ENCODE assay signal across 8 cellular contexts in genomic region chr6:30491291-30491953, GRCh38. TPM values are rescaled to one million over a fixed set of nuclear protein-coding genes. Genes with fewer than 3 reads are reported as not detected.
DNase-seq lines count a peak whose midpoint lies in the region; ATAC-seq and TF ChIP-seq lines count a peak whose summit lies in the region.
"Not testable (repeated sequence)": the region's sequence is repeated elsewhere in the genome, so short reads cannot be mapped to it uniquely, and the experiment has no call there.

No MANE protein-coding gene starts in this region.

- not testable (repeated sequence) for H3K9me3 ChIP-seq in BLaER1 treated with 17β-estradiol and CSF1 and Interleukin-3, amounts not matched to agents 10 nM and 100 nM (replicated peaks in 1 of 11); Loucy (ENCODE audit: insufficient read depth, low read depth, low read length); thoracic aorta

- not testable (repeated sequence) for ATAC-seq in memory B cell (ENCODE audit: low read depth); thoracic aorta (ENCODE audit: insufficient number of reproducible peaks, low FRiP score, low read depth)

- H3K27me3 Mint-ChIP-seq in brain, result peaks cover 41% of the 10 kb centered on the region
- H3K27me3 Mint-ChIP-seq in memory B cell, result not testable (repeated sequence)

- not testable (repeated sequence) for H3K9me3 Mint-ChIP-seq in brain, memory B cell

- H3K9ac ChIP-seq in BLaER1 treated with 17β-estradiol and CSF1 and Interleukin-3, amounts not matched to agents 10 nM and 100 nM, result peak overlapping the region; percentile 93 to 100 (median 99)
- peak overlapping the region; percentile 98 for H3K9ac ChIP-seq in Loucy (ENCODE audit: low read depth, low read length, poor library complexity, severe bottlenecking)
- H3K9ac ChIP-seq in rectal smooth muscle tissue (ENCODE audit: low read length), result not testable (repeated sequence)

- peaks cover 39 to 56% (median 46%) of the 10 kb centered on the region in 11 experiments for H4K20me1 ChIP-seq in BLaER1 treated with 17β-estradiol and CSF1 and Interleukin-3, amounts not matched to agents 10 nM and 100 nM
- H4K20me1 ChIP-seq in Loucy (ENCODE audit: insufficient read depth, low read length, poor library complexity, severe bottlenecking), result peaks cover 42% of the 10 kb centered on the region

- peaks cover 45% of the 10 kb centered on the region for H3K79me2 ChIP-seq in Loucy (ENCODE audit: insufficient read depth, low read length)

- peak overlapping the region; percentile 94 to 100 (median 100) for H3K4me2 ChIP-seq in BLaER1 treated with 17β-estradiol and CSF1 and Interleukin-3, amounts not matched to agents 10 nM and 100 nM
- H3K4me2 ChIP-seq in Loucy (ENCODE audit: low read depth, low read length, poor library complexity, severe bottlenecking), result peak overlapping the region; percentile 99

- peak; percentile 35 for DNase-seq in activated T-cell treated with anti-CD3 and anti-CD28 coated beads, Interleukin-2, amount 50 U/mL, for 1 hour
- DNase-seq in fibroblast of pulmonary artery (ENCODE audit: low read depth); memory B cell (ENCODE audit: low spot score in 2 of 2); thoracic aorta (ENCODE audit: low spot score): not testable (repeated sequence)

- H3K4me3 ChIP-seq in BLaER1 treated with 17β-estradiol and CSF1 and Interleukin-3, amounts not matched to agents 10 nM and 100 nM, result peak overlapping the region; percentile 88 to 99 (median 98)
- H3K4me3 ChIP-seq in Loucy (ENCODE audit: low read length, poor library complexity, severe bottlenecking) (peak overlapping the region; percentile 86), fibroblast of pulmonary artery (replicated peaks; ENCODE audit: low read depth, low read length) (peak overlapping the region; percentile 2), rectal smooth muscle tissue (ENCODE audit: low read length) (peak overlapping the region; percentile 97), thoracic aorta (peak overlapping the region; percentile 83)

- not testable (repeated sequence) for H3K36me3 Mint-ChIP-seq in brain
- peaks cover 40% of the 10 kb centered on the region for H3K36me3 Mint-ChIP-seq in memory B cell

- H3K27ac ChIP-seq in BLaER1 treated with 17β-estradiol and CSF1 and Interleukin-3, amounts not matched to agents 10 nM and 100 nM, result peak overlapping the region; percentile 8 to 99 (median 97); a peak in 18 of 22 replicates
- not testable (repeated sequence) for H3K27ac ChIP-seq in rectal smooth muscle tissue (ENCODE audit: low read depth, low read length); thoracic aorta

- H3F3A ChIP-seq in Loucy (ENCODE audit: low read depth), result peaks cover 11% of the 10 kb centered on the region; the same call in 1 of the 2 replicates

- not testable (repeated sequence) for TF ChIP-seq CTCF in Loucy (conservative IDR thresholded peaks at IDR 0.05; ENCODE audit: low read length); brain (conservative IDR thresholded peaks at IDR 0.05); fibroblast of pulmonary artery (IDR thresholded peaks at IDR 0.05; ENCODE audit: low read length, missing control alignments); thoracic aorta (IDR thresholded peaks at IDR 0.05)

- H2AFZ ChIP-seq in Loucy (ENCODE audit: low read length), result not testable (repeated sequence)

- H3K4me3 Mint-ChIP-seq in brain, result peak overlapping the region in 3 of 5 experiments; percentile 30 to 92 (median 54)
- peak overlapping the region; percentile 99 for H3K4me3 Mint-ChIP-seq in memory B cell

- not testable (repeated sequence) for H3K9me2 ChIP-seq in Loucy (replicated peaks; ENCODE audit: low read depth, low read length)

- H3K4me1 Mint-ChIP-seq in brain, result peaks cover 14% of the 10 kb centered on the region
- H3K4me1 Mint-ChIP-seq in memory B cell, result peaks cover 56% of the 10 kb centered on the region

- H3K4me1 ChIP-seq in BLaER1 treated with 17β-estradiol and CSF1 and Interleukin-3, amounts not matched to agents 10 nM and 100 nM, result peaks cover 44 to 78% (median 66%) of the 10 kb centered on the region in 10 experiments
- peaks cover 42% of the 10 kb centered on the region for H3K4me1 ChIP-seq in Loucy (ENCODE audit: insufficient read depth, low read length, poor library complexity, severe bottlenecking)
- not testable (repeated sequence) for H3K4me1 ChIP-seq in rectal smooth muscle tissue (ENCODE audit: control insufficient read depth, insufficient read depth, low read length)
- H3K4me1 ChIP-seq in thoracic aorta (ENCODE audit: control insufficient read depth in 1 of 2, low read depth in 2 of 2), result peaks cover 10 to 24% of the 10 kb centered on the region in 2 donors

- H3K27me3 ChIP-seq in BLaER1 treated with 17β-estradiol and CSF1 and Interleukin-3, amounts not matched to agents 10 nM and 100 nM; Loucy (ENCODE audit: insufficient read depth, low read length, poor library complexity, severe bottlenecking); rectal smooth muscle tissue (ENCODE audit: control insufficient read depth, insufficient read depth, low read length); thoracic aorta (replicated peaks; ENCODE audit: insufficient read depth): not testable (repeated sequence)

- peaks cover 41 to 45% (median 44%) of the 10 kb centered on the region in 11 experiments for H3K36me3 ChIP-seq in BLaER1 treated with 17β-estradiol and CSF1 and Interleukin-3, amounts not matched to agents 10 nM and 100 nM
- H3K36me3 ChIP-seq in Loucy (ENCODE audit: insufficient read depth, low read length) (peaks cover 24% of the 10 kb centered on the region; the same call in 1 of the 2 replicates), rectal smooth muscle tissue (ENCODE audit: control insufficient read depth, insufficient read depth, low read length) (peaks cover 25% of the 10 kb centered on the region), thoracic aorta (peaks cover 25% of the 10 kb centered on the region)

- not testable (repeated sequence) for H3K27ac Mint-ChIP-seq in brain
- H3K27ac Mint-ChIP-seq in memory B cell, result peak overlapping the region; percentile 99

RNA-seq across cellular contexts. Expression of gene HLA-E, which starts 2.1 kb away (rescaled TPM):
- polyA plus RNA-seq in brain (ENCODE audit: insufficient read depth, low read depth, low replicate concordance), result 173 TPM
- 100 to 1,000 TPM; 507 to 602 TPM for total RNA-seq in thoracic aorta

Comparison
In these comparisons a context has a peak if more than half of its experiments do, and no peak if none do; other contexts are left out.
1. H3K4me3 ChIP-seq: peak in every context shown above with its lines; median percentile 98 in BLaER1 treated with 17β-estradiol and CSF1 and Interleukin-3, amounts not matched to agents 10 nM and 100 nM; 97 in rectal smooth muscle tissue; 86 in Loucy; 83 in thoracic aorta; 2 in fibroblast of pulmonary artery.